18 cellular contexts compared by ENCODE assay signal in the genomic region with DNA sequence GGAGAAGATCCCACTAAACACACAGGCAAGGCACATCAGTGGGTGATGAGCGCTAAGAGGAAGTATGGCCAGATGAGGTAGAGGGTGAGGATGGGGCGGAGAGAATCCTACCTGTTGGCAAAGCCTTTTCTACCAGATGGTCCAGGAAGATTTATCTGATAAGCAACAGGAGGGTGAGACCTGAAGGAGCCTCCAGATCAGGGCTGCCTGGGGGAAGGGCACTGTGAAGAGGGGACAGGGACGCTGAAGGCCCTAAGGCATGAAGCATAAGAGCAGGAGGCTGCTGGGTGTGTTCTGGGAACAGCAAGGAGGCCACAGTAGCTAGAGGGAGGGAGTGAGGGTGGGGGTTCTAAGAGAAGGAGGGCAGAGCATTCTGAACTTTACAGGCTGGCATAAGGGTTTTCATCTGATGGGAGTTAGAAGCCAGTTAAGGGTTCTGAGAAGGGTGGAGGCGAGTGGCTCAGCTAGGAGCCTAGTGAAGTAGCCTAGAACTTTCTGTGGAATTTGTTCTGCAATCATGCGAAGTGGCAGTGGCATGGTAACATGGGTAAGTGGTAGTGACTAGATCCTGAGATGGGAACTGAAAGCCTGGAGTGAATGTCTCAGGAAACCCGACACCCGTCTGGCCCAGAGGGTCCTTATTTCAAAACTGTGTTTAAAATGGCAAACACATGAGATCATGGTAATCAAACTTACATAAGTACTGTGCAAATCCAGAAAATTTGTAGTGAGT. TPM values are rescaled to one million over a fixed set of nuclear protein-coding genes. Genes with fewer than 3 reads are reported as not detected.
A peak's percentile ranks its signal among the peaks of the same experiment; 100 is the strongest.
DNase-seq lines count a peak whose midpoint lies in the region; ATAC-seq and TF ChIP-seq lines count a peak whose summit lies in the region.
"Had no signal": no experiment of that assay in that cellular context is flagged by ENCODE, and none has a peak within 500 bp of the region (broad histone marks: within the 10 kb centered on the region; RNA-seq: fewer than 3 reads in every experiment).

No MANE protein-coding gene starts in this region.

- H3K27ac Mint-ChIP-seq in WTC11 (peak overlapping the region; percentile 72; the same call in 1 of the 2 replicates), CD14-positive monocyte (no peak overlapping the region)
- H3K27ac Mint-ChIP-seq: activated T-helper 17 cell treated with anti-CD3 and anti-CD28 coated beads, Interleukin-2, amount 50 U/mL, for 72 hours had no signal

- intact Hi-C loops in left lung (cut with DNase I) = no loop called here
- intact Hi-C loops in CD14-positive monocyte (cut with micrococcal nuclease) = no loop called here
- intact Hi-C loops in adrenal gland (cut with DNase I) = no loop called here

- ATAC-seq in WTC11 (no peak), left lung (peak; percentile 90), upper lobe of left lung (ENCODE audit: low FRiP score in 2 of 2) (peak; percentile 52 to 83)
- ATAC-seq: A549; activated T-helper 17 cell treated with anti-CD3 and anti-CD28 coated beads, Interleukin-2, amount 50 U/mL, for 72 hours; heart right ventricle had no signal

- POLR2A ChIA-PET in WTC11 (lab: Charles Lee) = no interaction called here

- H3K27ac ChIP-seq in left lung = peak overlapping the region in 1 of 2 donors; percentile 56
- peak overlapping the region; percentile 35 to 54 (median 46) for H3K27ac ChIP-seq in upper lobe of left lung
- no peak overlapping the region for H3K27ac ChIP-seq in adrenal gland
- H3K27ac ChIP-seq: A549, heart right ventricle, Peyer's patch had no signal

- TF ChIP-seq POLR2A in upper lobe of left lung (IDR thresholded peaks at IDR 0.05) (no peak), adrenal gland (IDR thresholded peaks at IDR 0.05) (no peak)

- no peaks in the 10 kb centered on the region for H3K9me3 ChIP-seq in left lung
- no peaks in the 10 kb centered on the region for H3K9me3 ChIP-seq in upper lobe of left lung
- no peaks in the 10 kb centered on the region for H3K9me3 ChIP-seq in adrenal gland (replicated peaks in 1 of 3)
- H3K9me3 ChIP-seq: A549, Peyer's patch had no signal

- no peak overlapping the region for H3K4me3 Mint-ChIP-seq in WTC11
- H3K4me3 Mint-ChIP-seq in CD14-positive monocyte = no peak overlapping the region
- H3K4me3 Mint-ChIP-seq: activated T-helper 17 cell treated with anti-CD3 and anti-CD28 coated beads, Interleukin-2, amount 50 U/mL, for 72 hours had no signal

- H3K4me1 ChIP-seq in left lung (no peaks in the 10 kb centered on the region), upper lobe of left lung (peaks cover 4 to 14% (median 6%) of the 10 kb centered on the region in 4 donors), adrenal gland (replicated peaks in 1 of 2) (no peaks in the 10 kb centered on the region)
- H3K4me1 ChIP-seq: A549, Peyer's patch had no signal

- H3K4me1 Mint-ChIP-seq in WTC11 (peaks cover 46% of the 10 kb centered on the region), CD14-positive monocyte (peaks cover 3% of the 10 kb centered on the region)
- H3K4me1 Mint-ChIP-seq: activated T-helper 17 cell treated with anti-CD3 and anti-CD28 coated beads, Interleukin-2, amount 50 U/mL, for 72 hours had no signal

- CTCF ChIA-PET in WTC11 (lab: Charles Lee) = no interaction called here

- H3K27me3 Mint-ChIP-seq in WTC11 (ENCODE audit: low read depth) (no peaks in the 10 kb centered on the region), CD14-positive monocyte (ENCODE audit: low read depth in 3 of 3) (peaks cover 0 to 2% (median 2%) of the 10 kb centered on the region in 3 donors)

- WGBS in upper lobe of left lung, 2 donors = 62 to 74% methylated on average over 6 of the region's 7 CpGs
- 75 to 91% (median 86%) methylated on average over 6 to 7 of the region's 7 CpGs for WGBS in adrenal gland, 4 donors

- H3K9me3 Mint-ChIP-seq in WTC11 = peaks cover 9% of the 10 kb centered on the region
- H3K9me3 Mint-ChIP-seq in CD14-positive monocyte = peaks cover 0 to 5% (median 1%) of the 10 kb centered on the region in 7 donors
- H3K9me3 Mint-ChIP-seq: activated T-helper 17 cell treated with anti-CD3 and anti-CD28 coated beads, Interleukin-2, amount 50 U/mL, for 72 hours had no signal

- H3K27me3 ChIP-seq in left lung (no peaks in the 10 kb centered on the region), upper lobe of left lung (no peaks in the 10 kb centered on the region), adrenal gland (no peaks in the 10 kb centered on the region)
- H3K27me3 ChIP-seq: heart right ventricle, Peyer's patch had no signal

- H3K36me3 Mint-ChIP-seq in WTC11 (peaks cover 19% of the 10 kb centered on the region), CD14-positive monocyte (no peaks in the 10 kb centered on the region)

- TF ChIP-seq CTCF in WTC11 (IDR thresholded peaks at IDR 0.05) = no peak
- TF ChIP-seq CTCF in left lung (IDR thresholded peaks at IDR 0.05) = no peak
- TF ChIP-seq CTCF in upper lobe of left lung (IDR thresholded peaks at IDR 0.05) = no peak
- no peak for TF ChIP-seq CTCF in CD14-positive monocyte (IDR thresholded peaks at IDR 0.05)
- no peak for TF ChIP-seq CTCF in adrenal gland (IDR thresholded peaks at IDR 0.05)

- peak in 1 of 4 donors; percentile 4 for TF ChIP-seq EP300 in upper lobe of left lung (IDR thresholded peaks at IDR 0.05)

- H3K36me3 ChIP-seq in left lung (no peaks in the 10 kb centered on the region), upper lobe of left lung (no peaks in the 10 kb centered on the region), adrenal gland (replicated peaks in 1 of 2) (no peaks in the 10 kb centered on the region)
- H3K36me3 ChIP-seq: heart right ventricle, Peyer's patch had no signal

- no peak overlapping the region for H3K4me3 ChIP-seq in left lung
- no peak overlapping the region for H3K4me3 ChIP-seq in upper lobe of left lung
- H3K4me3 ChIP-seq in adrenal gland = no peak overlapping the region
- H3K4me3 ChIP-seq: A549, heart right ventricle, Peyer's patch had no signal

- peak; percentile 31 for DNase-seq in NCI-H748 (lab: John Stamatoyannopoulos, UW; ENCODE audit: unreplicated experiment)
- no peak for DNase-seq in NCI-H748 treated with DMSO at 0.1 percent for 48 hours (lab: John Stamatoyannopoulos, UW)
- no peak for DNase-seq in WTC11 (ENCODE audit: low spot score)
- DNase-seq in left lung = peak in 1 of 2 donors; percentile 45
- DNase-seq in upper lobe of left lung = peak in 1 of 2 donors; percentile 65
- DNase-seq in CD14-positive monocyte (ENCODE audit: low spot score) = no peak
- no peak for DNase-seq in adrenal gland
- no peak for DNase-seq in HCEC 1CT
- DNase-seq: activated CD4-positive, alpha-beta T cell treated with anti-CD3 and anti-CD28 coated beads, Interleukin-2, amount 50 U/mL, for 48 hours; heart right ventricle; KG1; kidney; NCI-H1092 treated with DMSO at 0.1 percent for 48 hours; NCI-H446; Peyer's patch; stimulated activated naive CD4-positive, alpha-beta T cell had no signal

TF ChIP-seq in WTC11, 78 proteins besides CTCF, POLR2A, EP300 and RAD21:
- TF ChIP-seq, protein P1, sequence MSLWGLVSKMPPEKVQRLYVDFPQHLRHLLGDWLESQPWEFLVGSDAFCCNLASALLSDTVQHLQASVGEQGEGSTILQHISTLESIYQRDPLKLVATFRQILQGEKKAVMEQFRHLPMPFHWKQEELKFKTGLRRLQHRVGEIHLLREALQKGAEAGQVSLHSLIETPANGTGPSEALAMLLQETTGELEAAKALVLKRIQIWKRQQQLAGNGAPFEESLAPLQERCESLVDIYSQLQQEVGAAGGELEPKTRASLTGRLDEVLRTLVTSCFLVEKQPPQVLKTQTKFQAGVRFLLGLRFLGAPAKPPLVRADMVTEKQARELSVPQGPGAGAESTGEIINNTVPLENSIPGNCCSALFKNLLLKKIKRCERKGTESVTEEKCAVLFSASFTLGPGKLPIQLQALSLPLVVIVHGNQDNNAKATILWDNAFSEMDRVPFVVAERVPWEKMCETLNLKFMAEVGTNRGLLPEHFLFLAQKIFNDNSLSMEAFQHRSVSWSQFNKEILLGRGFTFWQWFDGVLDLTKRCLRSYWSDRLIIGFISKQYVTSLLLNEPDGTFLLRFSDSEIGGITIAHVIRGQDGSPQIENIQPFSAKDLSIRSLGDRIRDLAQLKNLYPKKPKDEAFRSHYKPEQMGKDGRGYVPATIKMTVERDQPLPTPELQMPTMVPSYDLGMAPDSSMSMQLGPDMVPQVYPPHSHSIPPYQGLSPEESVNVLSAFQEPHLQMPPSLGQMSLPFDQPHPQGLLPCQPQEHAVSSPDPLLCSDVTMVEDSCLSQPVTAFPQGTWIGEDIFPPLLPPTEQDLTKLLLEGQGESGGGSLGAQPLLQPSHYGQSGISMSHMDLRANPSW (CRISPR knock-in tag; conservative IDR thresholded peaks at IDR 0.05; ENCODE audit: low read depth) = no peak
- TF ChIP-seq, protein P2, sequence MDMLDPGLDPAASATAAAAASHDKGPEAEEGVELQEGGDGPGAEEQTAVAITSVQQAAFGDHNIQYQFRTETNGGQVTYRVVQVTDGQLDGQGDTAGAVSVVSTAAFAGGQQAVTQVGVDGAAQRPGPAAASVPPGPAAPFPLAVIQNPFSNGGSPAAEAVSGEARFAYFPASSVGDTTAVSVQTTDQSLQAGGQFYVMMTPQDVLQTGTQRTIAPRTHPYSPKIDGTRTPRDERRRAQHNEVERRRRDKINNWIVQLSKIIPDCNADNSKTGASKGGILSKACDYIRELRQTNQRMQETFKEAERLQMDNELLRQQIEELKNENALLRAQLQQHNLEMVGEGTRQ (CRISPR knock-in tag; IDR thresholded peaks at IDR 0.05) = no peak

RNA-seq across cellular contexts. Expression of a gene that starts 29.9 kb away (rescaled TPM):
- 57.3 to 69.5 TPM (median 67.1 TPM) in 3 replicates for total RNA-seq in WTC11 (2021)
- 10 to 100 TPM; 31.2 to 68.1 TPM for total RNA-seq in left lung
- total RNA-seq in upper lobe of left lung = 10 to 100 TPM; 40.1 to 81.8 (median 63.0) TPM
- polyA plus RNA-seq in CD14-positive monocyte = not detected
- total RNA-seq in adrenal gland = 10 to 100 TPM; 17.7 to 49.5 (median 27.0) TPM
- 10 to 100 TPM in 2 of 3 donors, 1 to 10 TPM in 1; 5.5 to 25.0 (median 15.6) TPM for polyA plus RNA-seq in adrenal gland
- total RNA-seq: activated T-helper 17 cell treated with anti-CD3 and anti-CD28 coated beads, Interleukin-2, amount 50 U/mL, for 72 hours had no signal

Comparison
In these comparisons a context has a peak if more than half of its experiments do, and no peak if none do; other contexts are left out.
1. H3K27ac ChIP-seq: peak in upper lobe of left lung (4 of 4); none in adrenal gland (0 of 5).